ENCODE assay signal across 1 cellular context in the genomic region with DNA sequence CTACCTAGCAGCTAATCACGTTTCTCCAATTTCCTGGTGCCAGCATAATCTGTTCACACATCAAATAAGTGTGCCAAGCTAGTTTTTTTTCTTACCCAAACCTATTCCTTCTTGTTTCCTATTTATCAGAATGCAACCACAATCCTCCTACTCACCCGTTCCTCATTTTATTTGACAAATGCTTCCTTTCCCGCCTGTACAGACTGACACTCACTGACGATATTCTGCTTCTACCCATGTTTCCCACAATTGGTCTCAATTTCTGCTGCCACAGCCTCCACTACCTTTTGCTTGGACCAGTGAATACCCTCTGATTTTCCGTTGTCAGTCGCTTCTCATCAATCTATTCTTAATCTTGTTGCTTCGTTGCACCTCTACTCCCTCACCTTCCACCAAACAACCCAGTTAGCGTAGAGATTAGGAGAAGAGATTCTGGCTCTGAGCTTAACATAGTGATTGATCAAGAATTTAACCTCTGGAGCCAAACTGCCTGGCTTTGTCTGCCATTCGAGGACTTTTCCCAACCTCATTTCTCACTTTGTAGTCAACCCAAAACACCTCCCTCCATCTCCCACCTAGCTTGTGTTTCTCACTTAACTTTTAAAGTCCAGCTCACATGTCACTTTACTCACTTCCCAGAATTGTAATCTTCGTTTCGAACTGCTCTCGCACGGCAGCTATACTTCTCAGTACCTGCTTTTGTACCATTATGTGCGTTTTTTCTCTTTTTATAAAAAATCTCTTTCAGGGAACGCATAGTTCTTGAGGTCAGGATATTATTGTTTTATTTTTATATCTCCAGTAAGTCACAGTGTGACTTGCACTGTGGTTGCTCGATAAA.
TF ChIP-seq lines count a peak whose summit lies in the region.

No MANE protein-coding gene starts in this region.

TF ChIP-seq in IMR-90, 13 proteins besides CTCF, POLR2A, EP300 and RAD21:
- TF ChIP-seq RCOR1 (IDR thresholded peaks at IDR 0.05; ENCODE audit: insufficient replicate concordance, low read length) (no peak), CHD1 (IDR thresholded peaks at IDR 0.05; ENCODE audit: low read depth, low read length) (no peak), FOS (IDR thresholded peaks at IDR 0.05; ENCODE audit: low read depth, low read length) (no peak), MAZ (IDR thresholded peaks at IDR 0.05; ENCODE audit: borderline replicate concordance, low read depth, low read length) (no peak), ELK1 (IDR thresholded peaks at IDR 0.05; ENCODE audit: borderline replicate concordance, low read depth, low read length) (no peak), SMC3 (IDR thresholded peaks at IDR 0.05; ENCODE audit: low read depth, low read length) (no peak), RFX5 (IDR thresholded peaks at IDR 0.05; ENCODE audit: low read depth, low read length) (no peak), BHLHE40 (IDR thresholded peaks at IDR 0.05; ENCODE audit: low read depth, low read length) (no peak)
- TF ChIP-seq, protein P1, sequence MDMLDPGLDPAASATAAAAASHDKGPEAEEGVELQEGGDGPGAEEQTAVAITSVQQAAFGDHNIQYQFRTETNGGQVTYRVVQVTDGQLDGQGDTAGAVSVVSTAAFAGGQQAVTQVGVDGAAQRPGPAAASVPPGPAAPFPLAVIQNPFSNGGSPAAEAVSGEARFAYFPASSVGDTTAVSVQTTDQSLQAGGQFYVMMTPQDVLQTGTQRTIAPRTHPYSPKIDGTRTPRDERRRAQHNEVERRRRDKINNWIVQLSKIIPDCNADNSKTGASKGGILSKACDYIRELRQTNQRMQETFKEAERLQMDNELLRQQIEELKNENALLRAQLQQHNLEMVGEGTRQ (IDR thresholded peaks at IDR 0.05; ENCODE audit: low read depth, low read length): no peak
TF ChIP-seq in IMR-90: peak in this region for 0.
